Comparison of ENCODE assay signal across 29 cellular contexts in genomic region chr22:35044607-35045390, GRCh38. TPM values are rescaled to one million over a fixed set of nuclear protein-coding genes. Genes with fewer than 3 reads are reported as not detected.
"Had no signal": no experiment of that assay in that cellular context is flagged by ENCODE, and none has a peak within 500 bp of the region (broad histone marks: within the 10 kb centered on the region; RNA-seq: fewer than 3 reads in every experiment).

No MANE protein-coding gene starts in this region.

- H3K4me1 Mint-ChIP-seq: activated naive CD4-positive, alpha-beta T cell treated with anti-CD3 and anti-CD28 coated beads, Interleukin-2, amount 10 ng/mL, durations not matched to agents 7 days and 5 days; activated naive CD8-positive, alpha-beta T cell treated with anti-CD3 and anti-CD28 coated beads, Interleukin-2, amount 10 ng/mL, durations not matched to agents 7 days and 5 days had no signal

- H3K27ac ChIP-seq: adrenal gland, Peyer's patch, RWPE1, SJCRH30 had no signal

- H3K4me3 Mint-ChIP-seq: activated CD8-positive, alpha-beta T cell treated with anti-CD3 and anti-CD28 coated beads for 36 hours; activated naive CD4-positive, alpha-beta T cell treated with anti-CD3 and anti-CD28 coated beads, Interleukin-2, amount 10 ng/mL, durations not matched to agents 7 days and 5 days; activated naive CD8-positive, alpha-beta T cell treated with anti-CD3 and anti-CD28 coated beads, Interleukin-2, amount 10 ng/mL, durations not matched to agents 7 days and 5 days; activated T-cell treated with anti-CD3 and anti-CD28 coated beads, Interleukin-2, amount 50 U/mL, for 72 hours; T-helper 1 cell treated with Interleukin-12 subunit alpha and Interleukin-12 subunit beta and Interleukin-4 antibody, amounts not matched to agents 30 μg/mL and 1 μg/mL, for 36 hours had no signal

- ATAC-seq: activated CD4-positive, CD25-positive, alpha-beta regulatory T cell treated with anti-CD3 and anti-CD28 coated beads, Interleukin-2, amount 50 U/mL, for 24 hours; activated CD8-positive, alpha-beta T cell treated with anti-CD3 and anti-CD28 coated beads for 36 hours; activated T-cell treated with anti-CD3 and anti-CD28 coated beads, Interleukin-2, amount 50 U/mL, for 72 hours had no signal

- H3K9me3 Mint-ChIP-seq: activated CD8-positive, alpha-beta T cell treated with anti-CD3 and anti-CD28 coated beads for 36 hours; activated T-helper 2 cell treated with anti-CD3 and anti-CD28 coated beads, Interferon-gamma antibody, Interleukin-2, Interleukin-4, amounts not matched to agents 10 μg/mL and 5 μg/mL and 100 μg/mL, durations not matched to agents 14 hours and 24 hours and 36 hours; T-helper 1 cell treated with Interleukin-12 subunit alpha and Interleukin-12 subunit beta and Interleukin-4 antibody, amounts not matched to agents 30 μg/mL and 1 μg/mL, for 36 hours had no signal

- H3K27me3 ChIP-seq: Peyer's patch, SJCRH30 had no signal

- DNase-seq: activated CD4-positive, alpha-beta T cell treated with anti-CD3 and anti-CD28 coated beads for 4 hours; activated CD8-positive, alpha-beta memory T cell treated with anti-CD3 and anti-CD28 coated beads, Interleukin-2, amount 50 U/mL, for 4 hours; activated CD8-positive, alpha-beta T cell treated with anti-CD3 and anti-CD28 coated beads for 36 hours; activated gamma-delta T cell treated with Interleukin-2 at 50 U/mL for 16 hours; activated naive CD4-positive, alpha-beta T cell treated with anti-CD3 and anti-CD28 coated beads, Interleukin-2, amount 10 ng/mL, durations not matched to agents 7 days and 5 days; activated naive CD8-positive, alpha-beta T cell treated with anti-CD3 and anti-CD28 coated beads, Interleukin-2, amount 10 ng/mL, durations not matched to agents 7 days and 5 days; activated T-cell treated with anti-CD3 and anti-CD28 coated beads, Interleukin-2, amount 50 U/mL, for 72 hours; adrenal gland; anterior cingulate cortex; Kasumi-1; NCI-H1048; NCI-H146; NCI-H187 treated with DMSO at 0.1 percent for 48 hours; NCI-H2081 treated with DMSO at 0.1 percent for 48 hours; NCI-H2171; NCI-H226; NCI-H526; NCI-H82; OCI-M1; Peyer's patch; Right ventricle myocardium superior; SJCRH30; SK-N-SH had no signal

- H3K4me1 ChIP-seq: adrenal gland, SJCRH30 had no signal

- H3K36me3 Mint-ChIP-seq: activated naive CD4-positive, alpha-beta T cell treated with anti-CD3 and anti-CD28 coated beads, Interleukin-2, amount 10 ng/mL, durations not matched to agents 7 days and 5 days; activated naive CD8-positive, alpha-beta T cell treated with anti-CD3 and anti-CD28 coated beads, Interleukin-2, amount 10 ng/mL, durations not matched to agents 7 days and 5 days had no signal

- H3K36me3 ChIP-seq: adrenal gland, Peyer's patch, SJCRH30 had no signal

- H3K4me2 ChIP-seq: SK-N-SH had no signal

- H3K27ac Mint-ChIP-seq: activated CD8-positive, alpha-beta T cell treated with anti-CD3 and anti-CD28 coated beads for 36 hours; activated naive CD4-positive, alpha-beta T cell treated with anti-CD3 and anti-CD28 coated beads, Interleukin-2, amount 10 ng/mL, durations not matched to agents 7 days and 5 days; activated naive CD8-positive, alpha-beta T cell treated with anti-CD3 and anti-CD28 coated beads, Interleukin-2, amount 10 ng/mL, durations not matched to agents 7 days and 5 days; activated T-cell treated with anti-CD3 and anti-CD28 coated beads, Interleukin-2, amount 50 U/mL, for 72 hours; activated T-helper 2 cell treated with anti-CD3 and anti-CD28 coated beads, Interferon-gamma antibody, Interleukin-2, Interleukin-4, amounts not matched to agents 10 μg/mL and 5 μg/mL and 100 μg/mL, durations not matched to agents 14 hours and 24 hours and 36 hours; T-helper 1 cell treated with Interleukin-12 subunit alpha and Interleukin-12 subunit beta and Interleukin-4 antibody, amounts not matched to agents 30 μg/mL and 1 μg/mL, for 36 hours had no signal

- H3K4me3 ChIP-seq: adrenal gland, Peyer's patch, SJCRH30 had no signal

- H3K9me2 ChIP-seq: SK-N-SH had no signal

- H3K27me3 Mint-ChIP-seq: activated naive CD4-positive, alpha-beta T cell treated with anti-CD3 and anti-CD28 coated beads, Interleukin-2, amount 10 ng/mL, durations not matched to agents 7 days and 5 days; activated naive CD8-positive, alpha-beta T cell treated with anti-CD3 and anti-CD28 coated beads, Interleukin-2, amount 10 ng/mL, durations not matched to agents 7 days and 5 days had no signal

- H3K9me3 ChIP-seq: adrenal gland, Peyer's patch, SJCRH30, SK-N-SH had no signal

RNA-seq across cellular contexts. Expression of gene ISX, which starts 21.2 kb away (rescaled TPM):
- total RNA-seq: activated CD8-positive, alpha-beta T cell treated with anti-CD3 and anti-CD28 coated beads for 36 hours; activated naive CD8-positive, alpha-beta T cell treated with anti-CD3 and anti-CD28 coated beads, Interleukin-2, amount 10 ng/mL, durations not matched to agents 7 days and 5 days; activated T-cell treated with anti-CD3 and anti-CD28 coated beads, Interleukin-2, amount 50 U/mL, for 72 hours; activated T-helper 2 cell treated with anti-CD3 and anti-CD28 coated beads, Interferon-gamma antibody, Interleukin-2, Interleukin-4, amounts not matched to agents 10 μg/mL and 5 μg/mL and 100 μg/mL, durations not matched to agents 14 hours and 24 hours and 36 hours; cardiac septum; NCI-H460; Right ventricle myocardium superior; SJCRH30 had no signal
- polyA plus RNA-seq: adrenal gland, SK-N-SH had no signal
